In the genomic region with DNA sequence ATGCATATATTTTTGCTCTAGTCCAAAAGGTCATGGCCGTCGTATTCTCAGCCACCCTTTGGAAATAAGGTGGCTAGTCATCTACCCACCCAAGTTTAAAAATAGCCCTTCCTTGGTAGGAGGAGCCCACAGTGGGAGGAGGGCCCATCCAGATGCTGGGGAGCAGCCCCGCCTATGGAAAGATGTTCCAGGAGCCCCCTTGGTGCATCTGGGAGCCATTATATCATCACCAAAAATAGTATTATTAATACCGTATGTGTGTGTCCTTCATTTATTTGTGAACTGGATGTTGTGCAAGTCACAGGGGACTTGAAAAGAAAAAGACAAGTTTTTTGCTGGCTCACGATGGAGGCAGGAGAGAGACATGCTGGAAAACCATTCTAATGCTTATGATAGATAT, we compare ENCODE assay signal across 16 cellular contexts. TPM values are rescaled to one million over a fixed set of nuclear protein-coding genes. Genes with fewer than 3 reads are reported as not detected.
DNase-seq lines count a peak whose midpoint lies in the region; ATAC-seq and TF ChIP-seq lines count a peak whose summit lies in the region.
"Had no signal": no experiment of that assay in that cellular context is flagged by ENCODE, and none has a peak within 500 bp of the region (broad histone marks: within the 10 kb centered on the region; RNA-seq: fewer than 3 reads in every experiment).

No MANE protein-coding gene starts in this region.

- DNase-seq in EH (ENCODE audit: low read depth) (peak; percentile 39), ecto neural progenitor cell (ENCODE audit: low spot score) (peak; percentile 19), fibroblast of the aortic adventitia (ENCODE audit: low read depth) (peak; percentile 58), sciatic nerve (ENCODE audit: low spot score) (no peak), globus pallidus (ENCODE audit: low spot score) (no peak), NCI-H1694 treated with DMSO at 0.1 percent for 48 hours (lab: John Stamatoyannopoulos, UW) (no peak), NCI-H146 treated with DMSO at 0.1 percent for 48 hours (lab: John Stamatoyannopoulos, UW; ENCODE audit: unreplicated experiment) (no peak)
- no peak for DNase-seq in activated naive CD4-positive, alpha-beta T cell treated with Interleukin-2 at 50 U/mL for 16 hours
- DNase-seq: DMS79 treated with DMSO at 0.1 percent for 48 hours, HFFc6, NCI-H1105 treated with DMSO at 0.1 percent for 48 hours, NCI-H187, NCI-H2107, NCI-H2227 treated with DMSO at 0.1 percent for 48 hours, NCI-H510A treated with DMSO at 0.1 percent for 48 hours had no signal

- TF ChIP-seq CTCF in fibroblast of the aortic adventitia (IDR thresholded peaks at IDR 0.05; ENCODE audit: insufficient read depth, low read length): no peak

- peak; percentile 88 for ATAC-seq in sciatic nerve
- ATAC-seq: K562 had no signal

- H3K4me3 ChIP-seq in fibroblast of the aortic adventitia (ENCODE audit: low read depth, low read length): no peak overlapping the region
- H3K4me3 ChIP-seq: K562 had no signal

- intact Hi-C loops in sciatic nerve (cut with DNase I): no loop called here

RNA-seq across cellular contexts. Expression of a gene that starts 34.0 kb away (rescaled TPM):
- total RNA-seq in fibroblast of the aortic adventitia (ENCODE audit: low replicate concordance): 19.1 and 244 TPM in 2 replicates
- 413 TPM for total RNA-seq in sciatic nerve

Comparison
In these comparisons a context has a peak if more than half of its experiments do, and no peak if none do; other contexts are left out.
1. DNase-seq: peak in EH (single experiment), ecto neural progenitor cell (single experiment) and fibroblast of the aortic adventitia (single experiment); none in sciatic nerve (single experiment), activated naive CD4-positive, alpha-beta T cell treated with Interleukin-2 at 50 U/mL for 16 hours (single experiment), globus pallidus (single experiment), NCI-H1694 treated with DMSO at 0.1 percent for 48 hours (single experiment) and NCI-H146 treated with DMSO at 0.1 percent for 48 hours (single experiment).